ENCODE assay signal across 1 cellular context in the genomic region with DNA sequence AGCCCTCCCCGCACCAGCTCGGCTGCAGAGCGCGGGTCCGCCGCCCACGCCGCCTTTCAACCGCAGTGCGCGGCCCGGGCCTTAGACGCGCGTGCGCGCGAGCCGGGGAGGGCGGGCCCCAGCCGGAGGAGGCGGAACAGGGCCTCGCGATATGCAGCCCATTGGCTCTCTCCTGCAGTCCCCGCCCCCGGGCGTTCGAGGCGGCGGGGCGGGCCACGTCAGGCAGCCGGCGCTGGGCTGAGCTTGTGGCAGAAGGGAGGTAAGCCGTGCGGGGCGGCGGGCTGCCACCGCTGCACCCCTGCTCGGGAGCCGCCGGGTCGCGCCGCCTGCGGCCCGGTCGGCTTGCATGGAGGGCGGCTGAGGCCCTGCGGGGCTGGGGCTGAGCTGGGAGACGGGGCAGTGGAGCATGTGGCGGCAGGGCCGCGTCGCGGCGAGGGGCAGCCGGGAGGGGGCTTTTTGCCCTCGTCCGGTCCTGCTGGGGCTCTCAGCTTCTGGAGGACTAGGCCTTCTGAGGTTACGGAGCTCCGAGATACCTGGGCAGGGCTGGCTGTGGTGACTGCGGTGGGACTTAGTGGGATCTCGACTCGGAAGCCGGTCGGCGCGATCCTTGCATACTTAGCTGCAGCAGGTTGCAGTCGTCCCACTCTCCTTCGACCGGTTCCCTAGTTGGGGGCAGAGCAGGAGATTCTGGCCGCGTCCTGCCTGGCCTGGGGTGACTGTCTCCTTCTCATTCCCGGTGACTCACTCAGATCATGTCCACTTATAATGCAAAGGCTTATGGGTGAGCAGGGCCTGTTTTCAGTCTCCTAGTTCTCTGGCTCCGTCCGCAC.
TF ChIP-seq lines count a peak whose summit lies in the region.

Gene FOCAD (plus strand): TSS at position 225 of the 830 bp plus-strand sequence. CDS start 31,095 bp downstream, outside the sequence.

TF ChIP-seq in GM12878, 131 proteins besides CTCF, POLR2A, EP300 and RAD21 (continued from another document and continues in another):
- TF ChIP-seq SMARCA5 (IDR thresholded peaks at IDR 0.05) (peak; percentile 60; the same call in 1 of the 2 replicates), ZBED1 (IDR thresholded peaks at IDR 0.05; ENCODE audit: borderline replicate concordance) (no peak), TCF12 (IDR thresholded peaks at IDR 0.05; ENCODE audit: low read depth, low read length) (0 out of 2 replicates have a peak, but pooled peaks have one; percentile 45), SREBF1 (IDR thresholded peaks at IDR 0.05; ENCODE audit: low read length) (no peak), SIX5 (IDR thresholded peaks at IDR 0.05; ENCODE audit: low read depth, low read length, severe bottlenecking) (no peak), ATF2 (IDR thresholded peaks at IDR 0.05; ENCODE audit: low read length) (no peak), ASH2L (IDR thresholded peaks at IDR 0.05; ENCODE audit: borderline replicate concordance, low read depth) (peak; percentile 81; the same call in 1 of the 2 replicates), MAX (IDR thresholded peaks at IDR 0.05; ENCODE audit: low read depth, low read length) (peak; percentile 25; the same call in 1 of the 2 replicates), SMAD1 (IDR thresholded peaks at IDR 0.05; ENCODE audit: low read depth, partially characterized antibody) (no peak), SMAD5 (IDR thresholded peaks at IDR 0.05; ENCODE audit: low read depth) (no peak; the same call in 1 of the 2 replicates), CHD1 (IDR thresholded peaks at IDR 0.05; ENCODE audit: low read depth, low read length) (no peak), FOXK2 (IDR thresholded peaks at IDR 0.05) (no peak), NR2C1 (IDR thresholded peaks at IDR 0.05) (no peak), BACH1 (IDR thresholded peaks at IDR 0.05; ENCODE audit: borderline replicate concordance) (peak; percentile 91), NBN (IDR thresholded peaks at IDR 0.05) (no peak), CEBPZ (IDR thresholded peaks at IDR 0.05; ENCODE audit: low read depth, low read length) (no peak), HDGF (IDR thresholded peaks at IDR 0.05) (no peak), ATF7 (IDR thresholded peaks at IDR 0.05; ENCODE audit: low read depth) (no peak), NFIC (IDR thresholded peaks at IDR 0.05; ENCODE audit: low read depth, low read length) (no peak), BHLHE40 (IDR thresholded peaks at IDR 0.05; ENCODE audit: borderline replicate concordance in 1 of 2, low read depth in 2 of 2, low read length in 1 of 2) (peak in 1 of 2 experiments; percentile 80; a peak in 1 of 4 replicates), IRF3 (IDR thresholded peaks at IDR 0.05) (no peak; the same call in 1 of the 2 replicates), NRF1 (conservative IDR thresholded peaks at IDR 0.05; ENCODE audit: low read depth, low read length) (peak; percentile 78), PBX3 (IDR thresholded peaks at IDR 0.05; ENCODE audit: insufficient replicate concordance, low read depth, low read length) (no peak), FOXM1 (IDR thresholded peaks at IDR 0.05; ENCODE audit: low read depth, low read length) (no peak), RB1 (IDR thresholded peaks at IDR 0.05; ENCODE audit: borderline replicate concordance) (no peak; the same call in 1 of the 2 replicates), LARP7 (IDR thresholded peaks at IDR 0.05) (peak; percentile 96), KAT2A (conservative IDR thresholded peaks at IDR 0.05; ENCODE audit: control insufficient read depth, low read depth, low read length) (no peak), TCF3 (IDR thresholded peaks at IDR 0.05; ENCODE audit: borderline replicate concordance, insufficient read depth, low read depth, low read length) (peak; percentile 62; the same call in 1 of the 2 replicates), CHD2 (IDR thresholded peaks at IDR 0.05; ENCODE audit: borderline replicate concordance, low read depth, low read length) (peak; percentile 84), ZZZ3 (IDR thresholded peaks at IDR 0.05; ENCODE audit: control insufficient read depth, insufficient read length, low read depth) (no peak), ZSCAN29 (IDR thresholded peaks at IDR 0.05) (peak; percentile 39; the same call in 1 of the 2 replicates), SREBF2 (IDR thresholded peaks at IDR 0.05; ENCODE audit: low read length) (no peak), SIN3A (IDR thresholded peaks at IDR 0.05; ENCODE audit: low read depth, low read length) (no peak; the same call in 1 of the 2 replicates), TCF7 (IDR thresholded peaks at IDR 0.05; ENCODE audit: borderline replicate concordance) (no peak), STAT3 (IDR thresholded peaks at IDR 0.05; ENCODE audit: low read depth, low read length) (no peak), POLR2AphosphoS5 (IDR thresholded peaks at IDR 0.05; ENCODE audit: low read length) (peak; percentile 93), HDAC6 (IDR thresholded peaks at IDR 0.05; ENCODE audit: unreplicated experiment) (no peak), GATAD2B (conservative IDR thresholded peaks at IDR 0.05; ENCODE audit: low read depth) (peak; percentile 79; the same call in 1 of the 2 replicates), NR2C2 (IDR thresholded peaks at IDR 0.05; ENCODE audit: borderline replicate concordance, control insufficient read depth, insufficient read length, low read depth) (no peak)
- TF ChIP-seq, protein P1, sequence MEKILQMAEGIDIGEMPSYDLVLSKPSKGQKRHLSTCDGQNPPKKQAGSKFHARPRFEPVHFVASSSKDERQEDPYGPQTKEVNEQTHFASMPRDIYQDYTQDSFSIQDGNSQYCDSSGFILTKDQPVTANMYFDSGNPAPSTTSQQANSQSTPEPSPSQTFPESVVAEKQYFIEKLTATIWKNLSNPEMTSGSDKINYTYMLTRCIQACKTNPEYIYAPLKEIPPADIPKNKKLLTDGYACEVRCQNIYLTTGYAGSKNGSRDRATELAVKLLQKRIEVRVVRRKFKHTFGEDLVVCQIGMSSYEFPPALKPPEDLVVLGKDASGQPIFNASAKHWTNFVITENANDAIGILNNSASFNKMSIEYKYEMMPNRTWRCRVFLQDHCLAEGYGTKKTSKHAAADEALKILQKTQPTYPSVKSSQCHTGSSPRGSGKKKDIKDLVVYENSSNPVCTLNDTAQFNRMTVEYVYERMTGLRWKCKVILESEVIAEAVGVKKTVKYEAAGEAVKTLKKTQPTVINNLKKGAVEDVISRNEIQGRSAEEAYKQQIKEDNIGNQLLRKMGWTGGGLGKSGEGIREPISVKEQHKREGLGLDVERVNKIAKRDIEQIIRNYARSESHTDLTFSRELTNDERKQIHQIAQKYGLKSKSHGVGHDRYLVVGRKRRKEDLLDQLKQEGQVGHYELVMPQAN (conservative IDR thresholded peaks at IDR 0.05), result peak; percentile 92
- TF ChIP-seq, protein P2, sequence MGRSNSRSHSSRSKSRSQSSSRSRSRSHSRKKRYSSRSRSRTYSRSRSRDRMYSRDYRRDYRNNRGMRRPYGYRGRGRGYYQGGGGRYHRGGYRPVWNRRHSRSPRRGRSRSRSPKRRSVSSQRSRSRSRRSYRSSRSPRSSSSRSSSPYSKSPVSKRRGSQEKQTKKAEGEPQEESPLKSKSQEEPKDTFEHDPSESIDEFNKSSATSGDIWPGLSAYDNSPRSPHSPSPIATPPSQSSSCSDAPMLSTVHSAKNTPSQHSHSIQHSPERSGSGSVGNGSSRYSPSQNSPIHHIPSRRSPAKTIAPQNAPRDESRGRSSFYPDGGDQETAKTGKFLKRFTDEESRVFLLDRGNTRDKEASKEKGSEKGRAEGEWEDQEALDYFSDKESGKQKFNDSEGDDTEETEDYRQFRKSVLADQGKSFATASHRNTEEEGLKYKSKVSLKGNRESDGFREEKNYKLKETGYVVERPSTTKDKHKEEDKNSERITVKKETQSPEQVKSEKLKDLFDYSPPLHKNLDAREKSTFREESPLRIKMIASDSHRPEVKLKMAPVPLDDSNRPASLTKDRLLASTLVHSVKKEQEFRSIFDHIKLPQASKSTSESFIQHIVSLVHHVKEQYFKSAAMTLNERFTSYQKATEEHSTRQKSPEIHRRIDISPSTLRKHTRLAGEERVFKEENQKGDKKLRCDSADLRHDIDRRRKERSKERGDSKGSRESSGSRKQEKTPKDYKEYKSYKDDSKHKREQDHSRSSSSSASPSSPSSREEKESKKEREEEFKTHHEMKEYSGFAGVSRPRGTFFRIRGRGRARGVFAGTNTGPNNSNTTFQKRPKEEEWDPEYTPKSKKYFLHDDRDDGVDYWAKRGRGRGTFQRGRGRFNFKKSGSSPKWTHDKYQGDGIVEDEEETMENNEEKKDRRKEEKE (IDR thresholded peaks at IDR 0.05), result no peak
- TF ChIP-seq, protein P3, sequence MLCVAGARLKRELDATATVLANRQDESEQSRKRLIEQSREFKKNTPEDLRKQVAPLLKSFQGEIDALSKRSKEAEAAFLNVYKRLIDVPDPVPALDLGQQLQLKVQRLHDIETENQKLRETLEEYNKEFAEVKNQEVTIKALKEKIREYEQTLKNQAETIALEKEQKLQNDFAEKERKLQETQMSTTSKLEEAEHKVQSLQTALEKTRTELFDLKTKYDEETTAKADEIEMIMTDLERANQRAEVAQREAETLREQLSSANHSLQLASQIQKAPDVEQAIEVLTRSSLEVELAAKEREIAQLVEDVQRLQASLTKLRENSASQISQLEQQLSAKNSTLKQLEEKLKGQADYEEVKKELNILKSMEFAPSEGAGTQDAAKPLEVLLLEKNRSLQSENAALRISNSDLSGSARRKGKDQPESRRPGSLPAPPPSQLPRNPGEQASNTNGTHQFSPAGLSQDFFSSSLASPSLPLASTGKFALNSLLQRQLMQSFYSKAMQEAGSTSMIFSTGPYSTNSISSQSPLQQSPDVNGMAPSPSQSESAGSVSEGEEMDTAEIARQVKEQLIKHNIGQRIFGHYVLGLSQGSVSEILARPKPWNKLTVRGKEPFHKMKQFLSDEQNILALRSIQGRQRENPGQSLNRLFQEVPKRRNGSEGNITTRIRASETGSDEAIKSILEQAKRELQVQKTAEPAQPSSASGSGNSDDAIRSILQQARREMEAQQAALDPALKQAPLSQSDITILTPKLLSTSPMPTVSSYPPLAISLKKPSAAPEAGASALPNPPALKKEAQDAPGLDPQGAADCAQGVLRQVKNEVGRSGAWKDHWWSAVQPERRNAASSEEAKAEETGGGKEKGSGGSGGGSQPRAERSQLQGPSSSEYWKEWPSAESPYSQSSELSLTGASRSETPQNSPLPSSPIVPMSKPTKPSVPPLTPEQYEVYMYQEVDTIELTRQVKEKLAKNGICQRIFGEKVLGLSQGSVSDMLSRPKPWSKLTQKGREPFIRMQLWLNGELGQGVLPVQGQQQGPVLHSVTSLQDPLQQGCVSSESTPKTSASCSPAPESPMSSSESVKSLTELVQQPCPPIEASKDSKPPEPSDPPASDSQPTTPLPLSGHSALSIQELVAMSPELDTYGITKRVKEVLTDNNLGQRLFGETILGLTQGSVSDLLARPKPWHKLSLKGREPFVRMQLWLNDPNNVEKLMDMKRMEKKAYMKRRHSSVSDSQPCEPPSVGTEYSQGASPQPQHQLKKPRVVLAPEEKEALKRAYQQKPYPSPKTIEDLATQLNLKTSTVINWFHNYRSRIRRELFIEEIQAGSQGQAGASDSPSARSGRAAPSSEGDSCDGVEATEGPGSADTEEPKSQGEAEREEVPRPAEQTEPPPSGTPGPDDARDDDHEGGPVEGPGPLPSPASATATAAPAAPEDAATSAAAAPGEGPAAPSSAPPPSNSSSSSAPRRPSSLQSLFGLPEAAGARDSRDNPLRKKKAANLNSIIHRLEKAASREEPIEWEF (IDR thresholded peaks at IDR 0.05; ENCODE audit: insufficient replicate concordance, low read depth, low read length), result no peak
